In the genomic region with DNA sequence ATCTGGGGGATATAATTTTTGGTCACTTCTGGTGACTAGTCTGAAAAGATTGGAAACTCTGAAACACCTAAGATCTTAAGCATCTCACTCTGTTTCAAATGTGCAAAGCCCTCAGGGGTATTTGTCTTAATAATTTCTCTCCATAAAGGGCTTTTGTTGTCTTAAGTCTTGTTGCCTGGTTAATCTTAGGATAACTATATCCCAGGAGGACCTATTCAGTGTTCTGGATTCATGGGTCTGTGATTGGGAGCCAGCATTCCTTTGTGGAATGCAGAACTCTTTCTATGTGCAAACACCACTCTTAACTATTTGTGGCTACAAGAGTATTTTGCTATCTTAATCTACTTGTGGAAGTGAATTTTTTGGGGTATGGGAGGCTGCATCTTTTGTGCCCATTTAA, we compare ENCODE assay signal across 24 cellular contexts.
DNase-seq lines count a peak whose midpoint lies in the region; ATAC-seq and TF ChIP-seq lines count a peak whose summit lies in the region.
"Had no signal": no experiment of that assay in that cellular context is flagged by ENCODE, and none has a peak within 500 bp of the region (broad histone marks: within the 10 kb centered on the region; RNA-seq: fewer than 3 reads in every experiment).

No MANE protein-coding gene starts in this region.

- H3K27ac ChIP-seq in tibial artery: no peak overlapping the region
- H3K27ac ChIP-seq: RWPE1 had no signal

- H3K4me3 ChIP-seq in fibroblast of pulmonary artery (replicated peaks; ENCODE audit: low read depth, low read length): no peak overlapping the region
- no peak overlapping the region for H3K4me3 ChIP-seq in tibial artery

- in situ Hi-C loops in SK-MEL-5 (cut with HindIII; ENCODE audit: low pct_unique_long_range_greater_than_20kb, low sequenced_read_pairs): no loop called here

- H3K36me3 ChIP-seq in tibial artery: no peaks in the 10 kb centered on the region

- DNase-seq in EL (peak; percentile 26), SK-MEL-5 (ENCODE audit: low read depth, low spot score) (peak; percentile 8), fibroblast of pulmonary artery (ENCODE audit: low read depth) (peak; percentile 6), tibial artery (no peak), NCI-H2227 (lab: John Stamatoyannopoulos, UW; ENCODE audit: unreplicated experiment) (no peak)
- DNase-seq: AML-193; C1 segment of cervical spinal cord; Calu3; CD8-positive, alpha-beta T cell; DMS153; GF-D8; H7; NCI-H1105; NCI-H146; NCI-H2029; NCI-H226; NCI-H510A treated with DMSO at 0.1 percent for 48 hours; NCI-H774; NK-92 treated with Interleukin-12 subunit alpha and Interleukin-12 subunit beta, amount 100 ng/mL, for 24 hours; SIG-M5; SW 1271 had no signal

- intact Hi-C loops in tibial artery (cut with DNase I; ENCODE audit: low total_unique reads): no loop called here

- no peaks in the 10 kb centered on the region for H3K9me3 ChIP-seq in tibial artery

- H3K4me1 ChIP-seq in tibial artery: no peaks in the 10 kb centered on the region

- TF ChIP-seq CTCF in fibroblast of pulmonary artery (IDR thresholded peaks at IDR 0.05; ENCODE audit: low read length, missing control alignments) (no peak), tibial artery (IDR thresholded peaks at IDR 0.05) (no peak)

- ATAC-seq in HG02588 (IDR thresholded peaks at IDR 0.05; ENCODE audit: unreplicated experiment) (no peak), GM21825 (IDR thresholded peaks at IDR 0.05; ENCODE audit: unreplicated experiment) (no peak)
- ATAC-seq: CD8-positive, alpha-beta T cell had no signal

- no peaks in the 10 kb centered on the region for H3K27me3 ChIP-seq in tibial artery

Comparison
In these comparisons a context has a peak if more than half of its experiments do, and no peak if none do; other contexts are left out.
1. DNase-seq: peak in EL (single experiment), SK-MEL-5 (single experiment) and fibroblast of pulmonary artery (single experiment); none in tibial artery (0 of 2) and NCI-H2227 (single experiment).